Comparison of ENCODE assay signal across 18 cellular contexts in the genomic region with DNA sequence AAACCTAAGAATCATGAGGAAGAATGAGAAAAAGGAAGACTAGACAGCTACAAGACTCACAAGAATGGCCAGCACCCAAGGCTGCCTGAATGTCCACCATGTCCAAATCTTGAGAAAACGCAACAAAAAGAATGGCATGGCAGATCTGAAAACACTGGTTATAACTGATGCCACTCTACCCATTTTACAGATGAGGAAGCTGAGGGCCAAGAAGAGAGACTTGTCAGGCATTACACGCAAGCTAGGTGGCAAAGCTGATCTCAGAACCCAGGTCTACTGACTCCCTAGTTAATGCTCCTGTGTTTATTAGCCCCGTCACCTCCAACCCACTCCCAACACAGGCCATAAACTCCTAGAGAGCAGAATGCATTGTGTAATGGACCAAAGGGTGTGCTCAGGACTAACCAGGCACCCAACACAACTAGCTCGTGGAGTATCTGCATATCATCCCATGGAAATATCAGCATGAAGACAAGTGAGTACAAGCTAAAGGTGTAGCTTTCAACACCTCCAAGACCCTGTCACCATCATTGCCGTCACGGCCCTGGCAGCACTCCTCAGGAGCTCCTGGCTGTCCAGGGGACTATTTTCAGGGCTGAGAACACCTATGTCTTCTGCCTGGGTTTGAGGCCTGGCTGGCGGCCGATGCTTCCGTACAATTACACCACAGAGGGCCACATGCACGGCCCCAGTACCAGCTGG.
DNase-seq lines count a peak whose midpoint lies in the region; ATAC-seq and TF ChIP-seq lines count a peak whose summit lies in the region.
"Had no signal": no experiment of that assay in that cellular context is flagged by ENCODE, and none has a peak within 500 bp of the region (broad histone marks: within the 10 kb centered on the region; RNA-seq: fewer than 3 reads in every experiment).

No MANE protein-coding gene starts in this region.

- H2BK12ac ChIP-seq in neuronal stem cell (ENCODE audit: low read length), result no peak overlapping the region

- peaks cover 22 to 27% of the 10 kb centered on the region in 2 donors for H3K4me1 ChIP-seq in neuronal stem cell (ENCODE audit: control insufficient read depth in 2 of 2, insufficient read depth in 1 of 2, low read depth in 1 of 2, low read length in 2 of 2)

- no peak for DNase-seq in natural killer cell treated with Interleukin-12 subunit alpha and Interleukin-12 subunit beta and Interleukin-15 and Interleukin-18, amount 100 ng/mL, for 72 hours (ENCODE audit: low spot score)
- DNase-seq in natural killer cell (no peak), left ventricle myocardium superior (peak; percentile 82), neuronal stem cell (ENCODE audit: low spot score) (no peak), AG08395 (ENCODE audit: low spot score) (no peak), cortex of kidney (lab: John Stamatoyannopoulos, UW) (no peak), OCI-M1 (lab: John Stamatoyannopoulos, UW) (no peak)
- no peak for DNase-seq in activated T-cell treated with anti-CD3 and anti-CD28 coated beads, Interleukin-2, amount 50 U/mL, for 1 hour
- DNase-seq: activated CD4-positive, alpha-beta memory T cell treated with anti-CD3 and anti-CD28 coated beads for 36 hours; activated T-cell treated with anti-CD3 and anti-CD28 coated beads, Interleukin-2, amount 50 U/mL, for 72 hours; head of caudate nucleus; NCI-H1105; NK-92 treated with Interleukin-12 subunit alpha and Interleukin-12 subunit beta, amount 100 ng/mL, for 24 hours; SHP77 treated with DMSO at 0.1 percent for 48 hours had no signal

- H3K4ac ChIP-seq in neuronal stem cell (ENCODE audit: low read length), result no peak overlapping the region

- no peak overlapping the region for H2BK5ac ChIP-seq in neuronal stem cell (ENCODE audit: low read length)

- no peak overlapping the region for H4K8ac ChIP-seq in neuronal stem cell (ENCODE audit: low read depth, low read length)

- ATAC-seq in natural killer cell treated with Interleukin-12 subunit alpha and Interleukin-12 subunit beta and Interleukin-15 and Interleukin-18, amount 100 ng/mL, for 72 hours, result no peak
- ATAC-seq in natural killer cell, result no peak
- peak; percentile 73 for ATAC-seq in left ventricle myocardium superior
- ATAC-seq: activated T-cell treated with anti-CD3 and anti-CD28 coated beads, Interleukin-2, amount 50 U/mL, for 72 hours; HCT116 had no signal

- H2BK120ac ChIP-seq in neuronal stem cell (ENCODE audit: low read depth, low read length), result no peak overlapping the region

- no peak for TF ChIP-seq CTCF in natural killer cell (IDR thresholded peaks at IDR 0.05)

- intact Hi-C loops in natural killer cell (cut with micrococcal nuclease) (no loop called here), left ventricle myocardium superior (cut with micrococcal nuclease) (no loop called here)

- no peak overlapping the region for H3K23ac ChIP-seq in neuronal stem cell (ENCODE audit: low read depth, low read length, poor library complexity)

- no peak overlapping the region for H2AFZ ChIP-seq in neuronal stem cell (ENCODE audit: low read length)

- H3K79me1 ChIP-seq in neuronal stem cell (ENCODE audit: low read depth, low read length), result no peaks in the 10 kb centered on the region

- H3K9ac ChIP-seq in neuronal stem cell (ENCODE audit: low read depth, low read length, poor library complexity), result no peak overlapping the region

- no peaks in the 10 kb centered on the region for H3K9me3 ChIP-seq in neuronal stem cell (replicated peaks in 1 of 2; ENCODE audit: control insufficient read depth in 2 of 2, insufficient read depth in 1 of 2, low read depth in 1 of 2, low read length in 2 of 2)

- no peak overlapping the region for H3K27ac ChIP-seq in neuronal stem cell (replicated peaks; ENCODE audit: low read length)

- H4K91ac ChIP-seq in neuronal stem cell (ENCODE audit: low read depth, low read length, poor library complexity), result no peak overlapping the region

- peak overlapping the region; percentile 3 for H2AK5ac ChIP-seq in neuronal stem cell (ENCODE audit: low read depth, low read length)

- no CpG with 5 or more reads among the region's 10 CpGs for WGBS in neuronal stem cell (ENCODE audit: extremely low coverage in 2 of 2, insufficient read length in 2 of 2, insufficient replicate concordance in 1 of 2), 2 donors

- H3K4me2 ChIP-seq in neuronal stem cell (ENCODE audit: insufficient read depth, low read length, poor library complexity, severe bottlenecking), result no peak overlapping the region

- peak overlapping the region; percentile 2 to 45 for H3K27ac Mint-ChIP-seq in natural killer cell treated with Interleukin-12 subunit alpha and Interleukin-12 subunit beta and Interleukin-15 and Interleukin-18, amount 100 ng/mL, for 72 hours
- no peak overlapping the region for H3K27ac Mint-ChIP-seq in natural killer cell
- H3K27ac Mint-ChIP-seq: activated CD4-positive, alpha-beta memory T cell treated with anti-CD3 and anti-CD28 coated beads for 36 hours; activated T-cell treated with anti-CD3 and anti-CD28 coated beads, Interleukin-2, amount 50 U/mL, for 72 hours; stimulated activated naive CD8-positive, alpha-beta T cell treated with anti-CD3 and anti-CD28 coated beads, Interleukin-15, Interleukin-2, amounts not matched to agents 100 ng/mL and 50 ng/mL, for 24 hours had no signal

- H3K4me3 ChIP-seq in neuronal stem cell (ENCODE audit: low read length in 2 of 2), result no peak overlapping the region

- peaks cover 38 to 39% of the 10 kb centered on the region in 2 donors for H3K4me1 Mint-ChIP-seq in natural killer cell treated with Interleukin-12 subunit alpha and Interleukin-12 subunit beta and Interleukin-15 and Interleukin-18, amount 100 ng/mL, for 72 hours (ENCODE audit: low read depth in 2 of 2)
- H3K4me1 Mint-ChIP-seq in natural killer cell, result peaks cover 28 to 41% of the 10 kb centered on the region in 2 donors

- H3K18ac ChIP-seq in neuronal stem cell (ENCODE audit: low read length), result peak overlapping the region; percentile 40

- H3K36me3 Mint-ChIP-seq in natural killer cell treated with Interleukin-12 subunit alpha and Interleukin-12 subunit beta and Interleukin-15 and Interleukin-18, amount 100 ng/mL, for 72 hours, result no peaks in the 10 kb centered on the region
- no peaks in the 10 kb centered on the region for H3K36me3 Mint-ChIP-seq in natural killer cell
- H3K36me3 Mint-ChIP-seq: IgD-negative memory B cell had no signal

- no peak overlapping the region for H3K14ac ChIP-seq in neuronal stem cell (ENCODE audit: low read length)

- no peak overlapping the region for H2BK15ac ChIP-seq in neuronal stem cell (ENCODE audit: low read length)

- H3K27me3 Mint-ChIP-seq in natural killer cell treated with Interleukin-12 subunit alpha and Interleukin-12 subunit beta and Interleukin-15 and Interleukin-18, amount 100 ng/mL, for 72 hours, result no peaks in the 10 kb centered on the region
- no peaks in the 10 kb centered on the region for H3K27me3 Mint-ChIP-seq in natural killer cell (ENCODE audit: low read depth in 2 of 2)
- H3K27me3 Mint-ChIP-seq: activated CD4-positive, alpha-beta memory T cell treated with anti-CD3 and anti-CD28 coated beads for 36 hours; IgD-negative memory B cell; stimulated activated naive CD8-positive, alpha-beta T cell treated with anti-CD3 and anti-CD28 coated beads, Interleukin-15, Interleukin-2, amounts not matched to agents 100 ng/mL and 50 ng/mL, for 24 hours had no signal

- H3K36me3 ChIP-seq in neuronal stem cell (replicated peaks in 1 of 2; ENCODE audit: control insufficient read depth in 2 of 2, insufficient read depth in 2 of 2, low read length in 2 of 2), result peaks cover 0 to 16% of the 10 kb centered on the region in 2 donors

- H3K27me3 ChIP-seq in neuronal stem cell (ENCODE audit: control insufficient read depth in 3 of 3, insufficient read depth in 3 of 3, low read depth in 1 of 3, low read length in 3 of 3), result no peaks in the 10 kb centered on the region

- no peaks in the 10 kb centered on the region for H3K9me3 Mint-ChIP-seq in natural killer cell treated with Interleukin-12 subunit alpha and Interleukin-12 subunit beta and Interleukin-15 and Interleukin-18, amount 100 ng/mL, for 72 hours
- no peaks in the 10 kb centered on the region for H3K9me3 Mint-ChIP-seq in natural killer cell
- H3K9me3 Mint-ChIP-seq: activated CD4-positive, alpha-beta memory T cell treated with anti-CD3 and anti-CD28 coated beads for 36 hours; activated T-cell treated with anti-CD3 and anti-CD28 coated beads, Interleukin-2, amount 50 U/mL, for 72 hours; IgD-negative memory B cell; neural crest cell; stimulated activated naive CD8-positive, alpha-beta T cell treated with anti-CD3 and anti-CD28 coated beads, Interleukin-15, Interleukin-2, amounts not matched to agents 100 ng/mL and 50 ng/mL, for 24 hours had no signal

- no peak overlapping the region for H3K4me3 Mint-ChIP-seq in natural killer cell treated with Interleukin-12 subunit alpha and Interleukin-12 subunit beta and Interleukin-15 and Interleukin-18, amount 100 ng/mL, for 72 hours
- no peak overlapping the region for H3K4me3 Mint-ChIP-seq in natural killer cell
- H3K4me3 Mint-ChIP-seq: activated CD4-positive, alpha-beta memory T cell treated with anti-CD3 and anti-CD28 coated beads for 36 hours; activated T-cell treated with anti-CD3 and anti-CD28 coated beads, Interleukin-2, amount 50 U/mL, for 72 hours; neural crest cell; stimulated activated naive CD8-positive, alpha-beta T cell treated with anti-CD3 and anti-CD28 coated beads, Interleukin-15, Interleukin-2, amounts not matched to agents 100 ng/mL and 50 ng/mL, for 24 hours had no signal

Comparison
In these comparisons a context has a peak if more than half of its experiments do, and no peak if none do; other contexts are left out.
1. H3K27ac Mint-ChIP-seq: peak in natural killer cell treated with Interleukin-12 subunit alpha and Interleukin-12 subunit beta and Interleukin-15 and Interleukin-18, amount 100 ng/mL, for 72 hours (2 of 2); none in natural killer cell (0 of 2).